ENCODE assay signal across 18 cellular contexts in genomic region chr14:65387628-65388027, GRCh38.
"Had no signal": no experiment of that assay in that cellular context is flagged by ENCODE, and none has a peak within 500 bp of the region (broad histone marks: within the 10 kb centered on the region; RNA-seq: fewer than 3 reads in every experiment).

No MANE protein-coding gene starts in this region.

- DNase-seq: activated B cell treated with CpG ODN at 0.5 μM for 24 hours; activated CD4-positive, alpha-beta memory T cell treated with anti-CD3 and anti-CD28 coated beads for 36 hours; activated CD4-positive, alpha-beta T cell treated with anti-CD3 and anti-CD28 coated beads for 36 hours; activated gamma-delta T cell; activated naive CD4-positive, alpha-beta T cell treated with anti-CD3 and anti-CD28 coated beads, Interleukin-2, amount 50 U/mL, for 16 hours; activated naive CD8-positive, alpha-beta T cell treated with anti-CD3 and anti-CD28 coated beads, Interleukin-2, amount 50 U/mL, for 24 hours; cortex of kidney; heart left ventricle; left ventricle myocardium superior; mammary epithelial cell; natural killer cell; retina; stimulated activated CD4-positive, alpha-beta T cell treated with anti-CD3 and anti-CD28 coated beads, Interleukin-4, amount 100 ng/mL, for 1 hour; stimulated activated naive CD4-positive, alpha-beta T cell; testis had no signal

- ATAC-seq: activated CD4-positive, alpha-beta T cell treated with anti-CD3 and anti-CD28 coated beads for 36 hours; activated naive CD8-positive, alpha-beta T cell treated with anti-CD3 and anti-CD28 coated beads, Interleukin-2, amount 50 U/mL, for 24 hours; gastroesophageal sphincter; heart left ventricle; left ventricle myocardium superior; natural killer cell had no signal

- H3K9me3 ChIP-seq: gastroesophageal sphincter, heart left ventricle, testis, vagina had no signal

- H3K4me3 ChIP-seq: gastroesophageal sphincter, heart left ventricle, testis, vagina had no signal

- H3K27ac ChIP-seq: epithelial cell of prostate, gastroesophageal sphincter, heart left ventricle, testis, vagina had no signal

- H3K27me3 ChIP-seq: gastroesophageal sphincter, heart left ventricle, testis, vagina had no signal

- H3K4me1 ChIP-seq: gastroesophageal sphincter, heart left ventricle, testis, vagina had no signal

- H3K36me3 ChIP-seq: gastroesophageal sphincter, heart left ventricle, vagina had no signal
